10 cellular contexts compared by ENCODE assay signal in genomic region chr13:30744686-30745085, GRCh38. TPM values are rescaled to one million over a fixed set of nuclear protein-coding genes. Genes with fewer than 3 reads are reported as not detected.
DNase-seq lines count a peak whose midpoint lies in the region; ATAC-seq and TF ChIP-seq lines count a peak whose summit lies in the region.
"Had no signal": no experiment of that assay in that cellular context is flagged by ENCODE, and none has a peak within 500 bp of the region (broad histone marks: within the 10 kb centered on the region; RNA-seq: fewer than 3 reads in every experiment).

No MANE protein-coding gene starts in this region.

- no peak overlapping the region for H3K4me3 ChIP-seq in CD4-positive, alpha-beta memory T cell (ENCODE audit: low read length in 2 of 2)
- H3K4me3 ChIP-seq in HCT116 (replicated peaks in 1 of 2; ENCODE audit: low read depth in 1 of 2, low read length in 2 of 2), result no peak overlapping the region

- TF ChIP-seq RAD21 in HCT116 (IDR thresholded peaks at IDR 0.05; ENCODE audit: low read depth), result no peak

- DNase-seq in CD4-positive, alpha-beta memory T cell, result no peak
- DNase-seq in HCT116 (ENCODE audit: low read depth, low spot score), result no peak
- DNase-seq in activated CD8-positive, alpha-beta T cell treated with anti-CD3 and anti-CD28 coated beads, Interleukin-2, amount 10 ng/mL, durations not matched to agents 7 days and 5 days, result no peak
- DNase-seq in naive thymus-derived CD8-positive, alpha-beta T cell, result no peak
- DNase-seq in GM19238 (ENCODE audit: insufficient read length, low spot score), result no peak
- DNase-seq in stimulated activated CD4-positive, alpha-beta T cell treated with anti-CD3 and anti-CD28 coated beads, Interleukin-1b, Interleukin-23, amount 100 ng/mL, for 48 hours, result no peak
- DNase-seq: NCI-H2171 had no signal

- H3K79me2 ChIP-seq in HCT116 (ENCODE audit: insufficient read depth, low read length), result no peaks in the 10 kb centered on the region

- peaks cover 42 to 50% of the 10 kb centered on the region in 2 donors for H3K36me3 Mint-ChIP-seq in CD4-positive, alpha-beta memory T cell
- peaks cover 74% of the 10 kb centered on the region for H3K36me3 Mint-ChIP-seq in activated CD8-positive, alpha-beta T cell treated with anti-CD3 and anti-CD28 coated beads, Interleukin-2, amount 10 ng/mL, durations not matched to agents 7 days and 5 days (ENCODE audit: low read depth)
- peaks cover 0 to 45% (median 19%) of the 10 kb centered on the region in 3 donors for H3K36me3 Mint-ChIP-seq in naive thymus-derived CD8-positive, alpha-beta T cell

- peaks cover 42 to 64% (median 52%) of the 10 kb centered on the region in 4 donors for H3K4me1 Mint-ChIP-seq in CD4-positive, alpha-beta memory T cell
- H3K4me1 Mint-ChIP-seq in activated CD8-positive, alpha-beta T cell treated with anti-CD3 and anti-CD28 coated beads, Interleukin-2, amount 10 ng/mL, durations not matched to agents 7 days and 5 days (ENCODE audit: low read depth), result peaks cover 71% of the 10 kb centered on the region
- peaks cover 36 to 65% (median 54%) of the 10 kb centered on the region in 4 donors for H3K4me1 Mint-ChIP-seq in naive thymus-derived CD8-positive, alpha-beta T cell

- no peaks in the 10 kb centered on the region for H3K27me3 ChIP-seq in CD4-positive, alpha-beta memory T cell (ENCODE audit: insufficient read depth, low read length)
- peaks cover 40% of the 10 kb centered on the region for H3K27me3 ChIP-seq in HCT116 (ENCODE audit: insufficient read depth, low read length)

- BruUV-seq in HCT116 (replicated peaks; lab: Mats Ljungman, UMichigan), result no TSS peak

- H3K9me3 Mint-ChIP-seq in CD4-positive, alpha-beta memory T cell, result peaks cover 0 to 5% (median 0%) of the 10 kb centered on the region in 8 donors
- no peaks in the 10 kb centered on the region for H3K9me3 Mint-ChIP-seq in activated CD8-positive, alpha-beta T cell treated with anti-CD3 and anti-CD28 coated beads, Interleukin-2, amount 10 ng/mL, durations not matched to agents 7 days and 5 days (ENCODE audit: insufficient read depth)
- H3K9me3 Mint-ChIP-seq in naive thymus-derived CD8-positive, alpha-beta T cell, result no peaks in the 10 kb centered on the region

- no peak overlapping the region for H3K9ac ChIP-seq in HCT116 (ENCODE audit: low read length)

- peak overlapping the region in 6 of 8 donors; percentile 52 to 73 (median 56) for H3K4me3 Mint-ChIP-seq in CD4-positive, alpha-beta memory T cell
- H3K4me3 Mint-ChIP-seq in activated CD8-positive, alpha-beta T cell treated with anti-CD3 and anti-CD28 coated beads, Interleukin-2, amount 10 ng/mL, durations not matched to agents 7 days and 5 days, result peak overlapping the region; percentile 20
- H3K4me3 Mint-ChIP-seq in naive thymus-derived CD8-positive, alpha-beta T cell, result peak overlapping the region in 8 of 10 donors; percentile 11 to 68 (median 46)

- CTCF ChIA-PET in CD4-positive, alpha-beta memory T cell (lab: Charles Lee; ENCODE audit: partially characterized antibody), result interaction anchor here (1.4 to 1.5 kb wide), 2 partner anchors 9 to 10 kb away, joined by 3 read pairs; no protein-coding TSS in a partner anchor
- CTCF ChIA-PET in HCT116 (lab: Charles Lee), result no interaction called here
- CTCF ChIA-PET in activated CD8-positive, alpha-beta T cell treated with anti-CD3 and anti-CD28 coated beads, Interleukin-2, amount 10 ng/mL, durations not matched to agents 7 days and 5 days (lab: Charles Lee), result interaction anchor here (1.1 kb wide), 2 partner anchors 48 to 121 kb away, joined by 3 read pairs; no protein-coding TSS in a partner anchor

- POLR2A ChIA-PET in CD4-positive, alpha-beta memory T cell (lab: Charles Lee; ENCODE audit: partially characterized antibody), result interaction anchor here (0.9 to 3.5 kb wide), 6 partner anchors 10 to 372 kb away, joined by 3 to 19 read pairs (median 4); partner anchors contain the start of genes ALOX5AP and USPL1
- POLR2A ChIA-PET in HCT116 (lab: Charles Lee), result no interaction called here
- POLR2A ChIA-PET in activated CD8-positive, alpha-beta T cell treated with anti-CD3 and anti-CD28 coated beads, Interleukin-2, amount 10 ng/mL, durations not matched to agents 7 days and 5 days (lab: Charles Lee), result interaction anchor here (1.5 kb wide), 1 partner anchor 127 kb away, joined by 7 read pairs; the partner anchor contains the start of gene USPL1
- POLR2A ChIA-PET in naive thymus-derived CD8-positive, alpha-beta T cell (lab: Charles Lee), result interaction anchor here (1.1 kb wide), 2 partner anchors 9 to 123 kb away, joined by 3 to 4 read pairs; no protein-coding TSS in a partner anchor

- TF ChIP-seq CTCF in HCT116 (IDR thresholded peaks at IDR 0.05 in 2 of 3, conservative IDR thresholded peaks at IDR 0.05 in 1 of 3; ENCODE audit: borderline replicate concordance in 1 of 3, insufficient read depth in 1 of 3, low read depth in 2 of 3, low read length in 2 of 3), result no peak

- H4K20me1 ChIP-seq in HCT116 (ENCODE audit: insufficient read depth), result no peaks in the 10 kb centered on the region; the same call in 1 of the 2 replicates

- no peaks in the 10 kb centered on the region for H3K9me3 ChIP-seq in CD4-positive, alpha-beta memory T cell (ENCODE audit: control insufficient read depth in 1 of 2, low read length in 2 of 2)
- H3K9me3 ChIP-seq in HCT116 (ENCODE audit: control insufficient read depth in 1 of 2, insufficient read depth in 1 of 2, low read depth in 1 of 2, low read length in 2 of 2), result no peaks in the 10 kb centered on the region

- ATAC-seq in HCT116 (no peak), GM21528 (IDR thresholded peaks at IDR 0.05; ENCODE audit: low FRiP score, unreplicated experiment) (no peak), GM21526 (IDR thresholded peaks at IDR 0.05; ENCODE audit: low FRiP score, unreplicated experiment) (no peak)
- ATAC-seq in activated CD8-positive, alpha-beta T cell treated with anti-CD3 and anti-CD28 coated beads, Interleukin-2, amount 10 ng/mL, durations not matched to agents 7 days and 5 days, result no peak
- ATAC-seq in naive thymus-derived CD8-positive, alpha-beta T cell, result no peak

- H3K4me1 ChIP-seq in CD4-positive, alpha-beta memory T cell (ENCODE audit: insufficient read depth, low read length), result peaks cover 60% of the 10 kb centered on the region
- H3K4me1 ChIP-seq in HCT116 (ENCODE audit: control insufficient read depth in 1 of 2, insufficient read depth in 2 of 2, low read length in 2 of 2), result peaks cover 33 to 39% of the 10 kb centered on the region in 2 experiments

- peak overlapping the region; percentile 48 for H3K27ac ChIP-seq in CD4-positive, alpha-beta memory T cell (ENCODE audit: low read depth, low read length)
- H3K27ac ChIP-seq in HCT116 (ENCODE audit: low read depth, low read length), result no peak overlapping the region

- intact Hi-C loops in CD4-positive, alpha-beta memory T cell (cut with micrococcal nuclease), result loop anchor here (1.0 to 5.0 kb wide), 6 partner anchors 9 to 372 kb away; partner anchors contain the start of genes ALOX5AP and USPL1
- intact Hi-C loops in HCT116 (cut with micrococcal nuclease), result loop anchor here (5.0 kb wide), 1 partner anchor 127 kb away; the partner anchor contains the start of gene USPL1

- no peak for TF ChIP-seq POLR2A in HCT116 (IDR thresholded peaks at IDR 0.05; ENCODE audit: borderline replicate concordance, extremely low read depth, insufficient read depth, insufficient read length)

- H3K27me3 Mint-ChIP-seq in CD4-positive, alpha-beta memory T cell, result no peaks in the 10 kb centered on the region
- peaks cover 4% of the 10 kb centered on the region for H3K27me3 Mint-ChIP-seq in activated CD8-positive, alpha-beta T cell treated with anti-CD3 and anti-CD28 coated beads, Interleukin-2, amount 10 ng/mL, durations not matched to agents 7 days and 5 days (ENCODE audit: low read depth)
- H3K27me3 Mint-ChIP-seq in naive thymus-derived CD8-positive, alpha-beta T cell, result peaks cover 0 to 4% (median 0%) of the 10 kb centered on the region in 5 donors

- H3K9me2 ChIP-seq in HCT116 (ENCODE audit: insufficient read depth), result no peaks in the 10 kb centered on the region

- RAD21 ChIA-PET in HCT116 (lab: Charles Lee; ENCODE audit: low non-redundant PET in 1 of 2, low total read pairs in 2 of 2, uncharacterized antibody in 2 of 2, unreplicated experiment in 2 of 2), result no interaction called here

- H3K36me3 ChIP-seq in CD4-positive, alpha-beta memory T cell (ENCODE audit: insufficient read depth, low read length), result peaks cover 41% of the 10 kb centered on the region
- H3K36me3 ChIP-seq in HCT116 (ENCODE audit: control insufficient read depth in 1 of 2, insufficient read depth in 2 of 2, low read length in 2 of 2), result no peaks in the 10 kb centered on the region

- peak overlapping the region; percentile 83 to 95 (median 88) for H3K27ac Mint-ChIP-seq in CD4-positive, alpha-beta memory T cell
- H3K27ac Mint-ChIP-seq in activated CD8-positive, alpha-beta T cell treated with anti-CD3 and anti-CD28 coated beads, Interleukin-2, amount 10 ng/mL, durations not matched to agents 7 days and 5 days, result peak overlapping the region; percentile 69
- H3K27ac Mint-ChIP-seq in naive thymus-derived CD8-positive, alpha-beta T cell, result peak overlapping the region in 9 of 10 donors; percentile 27 to 91 (median 71)

- H3K4me2 ChIP-seq in HCT116 (ENCODE audit: low read length), result peak overlapping the region; percentile 66

- no peak overlapping the region for H2AFZ ChIP-seq in HCT116 (ENCODE audit: low read depth, low read length, poor library complexity, severe bottlenecking)

TF ChIP-seq in HCT116, 20 proteins besides CTCF, POLR2A, EP300 and RAD21 (continues in another document):
- TF ChIP-seq FOSL1 (IDR thresholded peaks at IDR 0.05; ENCODE audit: low read depth) (no peak), ATF3 (IDR thresholded peaks at IDR 0.05) (no peak), TCF7L2 (IDR thresholded peaks at IDR 0.05; ENCODE audit: borderline replicate concordance, extremely low read depth, insufficient read depth, insufficient read length) (no peak), POLR2AphosphoS5 (IDR thresholded peaks at IDR 0.05; ENCODE audit: low read depth, low read length) (no peak), SRF (IDR thresholded peaks at IDR 0.05; ENCODE audit: low read depth) (no peak), EZH2 (IDR thresholded peaks at IDR 0.05) (no peak), YY1 (IDR thresholded peaks at IDR 0.05; ENCODE audit: extremely low read depth, insufficient replicate concordance, low read depth, low read length) (no peak)

RNA-seq across cellular contexts. Expression of gene ALOX5AP, which starts 9.3 kb away (rescaled TPM):
- total RNA-seq in CD4-positive, alpha-beta memory T cell, result 10 to 100 TPM; 53.7 to 54.0 TPM
- 100 to 1,000 TPM; 377 to 569 TPM for polyA plus RNA-seq in CD4-positive, alpha-beta memory T cell
- not detected for total RNA-seq in HCT116 (2021; ENCODE audit: unreplicated experiment)
- polyA plus RNA-seq in HCT116 (2012), result 0.16 TPM in 1 of 2 replicates, not detected in the other
- total RNA-seq in activated CD8-positive, alpha-beta T cell treated with anti-CD3 and anti-CD28 coated beads, Interleukin-2, amount 10 ng/mL, durations not matched to agents 7 days and 5 days, result 10 to 100 TPM; 71.0 to 75.4 TPM
- 10 to 100 TPM; 13.6 to 16.3 TPM for total RNA-seq in naive thymus-derived CD8-positive, alpha-beta T cell
- 100 to 1,000 TPM; 137 to 235 (median 142) TPM for polyA plus RNA-seq in naive thymus-derived CD8-positive, alpha-beta T cell
- polyA plus RNA-seq: neural cell had no signal

Comparison
In these comparisons a context has a peak if more than half of its experiments do, and no peak if none do; other contexts are left out.
1. RNA of gene ALOX5AP, which starts 9.3 kb away (total RNA-seq): 71.0 to 75.4 TPM in activated CD8-positive, alpha-beta T cell treated with anti-CD3 and anti-CD28 coated beads, Interleukin-2, amount 10 ng/mL, durations not matched to agents 7 days and 5 days, 53.7 to 54.0 TPM in CD4-positive, alpha-beta memory T cell and 13.6 to 16.3 TPM in naive thymus-derived CD8-positive, alpha-beta T cell; not detected in HCT116 (single experiment); every median in the first group is over 10 times any median in the second.
2. Peak in every context shown above with its lines, with median percentiles within 50 percentile points of each other: H3K27ac Mint-ChIP-seq and H3K4me3 Mint-ChIP-seq.